9 cellular contexts compared by ENCODE assay signal in genomic region chr16:73015612-73016487, GRCh38. TPM values are rescaled to one million over a fixed set of nuclear protein-coding genes. Genes with fewer than 3 reads are reported as not detected.
DNase-seq lines count a peak whose midpoint lies in the region; ATAC-seq and TF ChIP-seq lines count a peak whose summit lies in the region.
"Had no signal": no experiment of that assay in that cellular context is flagged by ENCODE, and none has a peak within 500 bp of the region (broad histone marks: within the 10 kb centered on the region; RNA-seq: fewer than 3 reads in every experiment).

No MANE protein-coding gene starts in this region.

- peak; percentile 23 for TF ChIP-seq RAD21 in HCT116 (IDR thresholded peaks at IDR 0.05; ENCODE audit: low read depth)

- TF ChIP-seq POLR2A in HCT116 (IDR thresholded peaks at IDR 0.05; ENCODE audit: borderline replicate concordance, extremely low read depth, insufficient read depth, insufficient read length) (no peak), esophagus squamous epithelium (IDR thresholded peaks at IDR 0.05) (no peak), heart left ventricle (IDR thresholded peaks at IDR 0.05) (no peak)

- H3K79me2 ChIP-seq in HCT116 (ENCODE audit: insufficient read depth, low read length): peaks cover 18% of the 10 kb centered on the region

- RAD21 ChIA-PET in HCT116 (lab: Charles Lee; ENCODE audit: low non-redundant PET in 1 of 2, low total read pairs in 2 of 2, uncharacterized antibody in 2 of 2, unreplicated experiment in 2 of 2): no interaction called here

- H3K9me2 ChIP-seq in HCT116 (ENCODE audit: insufficient read depth): no peaks in the 10 kb centered on the region

- H3K9me3 ChIP-seq in HCT116 (ENCODE audit: control insufficient read depth in 1 of 2, insufficient read depth in 1 of 2, low read depth in 1 of 2, low read length in 2 of 2) (no peaks in the 10 kb centered on the region), left lung (no peaks in the 10 kb centered on the region), esophagus squamous epithelium (no peaks in the 10 kb centered on the region), heart left ventricle (no peaks in the 10 kb centered on the region)

- H3K4me3 ChIP-seq in HCT116 (replicated peaks in 1 of 2; ENCODE audit: low read depth in 1 of 2, low read length in 2 of 2): peak overlapping the region in 1 of 2 experiments; percentile 8; a peak in 1 of 4 replicates
- H3K4me3 ChIP-seq in LNCaP clone FGC (ENCODE audit: low read depth, low read length): no peak overlapping the region
- H3K4me3 ChIP-seq in left lung: no peak overlapping the region
- H3K4me3 ChIP-seq in esophagus squamous epithelium: no peak overlapping the region
- no peak overlapping the region for H3K4me3 ChIP-seq in heart left ventricle

- H3K27ac ChIP-seq in HCT116 (ENCODE audit: low read depth, low read length) (no peak overlapping the region), left lung (peak overlapping the region; percentile 16 to 26), esophagus squamous epithelium (no peak overlapping the region), caudate nucleus (ENCODE audit: low read depth, low read length) (no peak overlapping the region), heart left ventricle (peak overlapping the region in 1 of 12 donors; percentile 24)

- peak overlapping the region; percentile 50 for H3K4me2 ChIP-seq in HCT116 (ENCODE audit: low read length)

- CTCF ChIA-PET in HCT116 (lab: Charles Lee): interaction anchor here (1.0 kb wide), 1 partner anchor 161 kb away, joined by 3 read pairs; no protein-coding TSS in a partner anchor

- peak; percentile 66 for DNase-seq in HCT116 (ENCODE audit: low read depth, low spot score)
- DNase-seq in LNCaP clone FGC (ENCODE audit: low read depth): peak; percentile 96
- peak; percentile 73 to 87 for DNase-seq in left lung
- no peak for DNase-seq in esophagus squamous epithelium (lab: John Stamatoyannopoulos, UW)
- no peak for DNase-seq in hepatic stellate cell (ENCODE audit: low spot score)
- DNase-seq in caudate nucleus (lab: John Stamatoyannopoulos, UW): no peak
- no peak for DNase-seq in heart left ventricle
- DNase-seq: activated naive CD8-positive, alpha-beta T cell treated with anti-CD3 and anti-CD28 coated beads, Interleukin-2, amount 10 ng/mL, durations not matched to agents 7 days and 5 days had no signal

- H2AFZ ChIP-seq in HCT116 (ENCODE audit: low read depth, low read length, poor library complexity, severe bottlenecking): no peak overlapping the region

- peaks cover 9% of the 10 kb centered on the region; the same call in 1 of the 2 replicates for H4K20me1 ChIP-seq in HCT116 (ENCODE audit: insufficient read depth)

- H3K27me3 ChIP-seq in HCT116 (ENCODE audit: insufficient read depth, low read length) (no peaks in the 10 kb centered on the region), left lung (no peaks in the 10 kb centered on the region), esophagus squamous epithelium (no peaks in the 10 kb centered on the region), heart left ventricle (no peaks in the 10 kb centered on the region)

- peaks cover 48 to 65% of the 10 kb centered on the region in 2 experiments for H3K4me1 ChIP-seq in HCT116 (ENCODE audit: control insufficient read depth in 1 of 2, insufficient read depth in 2 of 2, low read length in 2 of 2)
- peaks cover 0 to 34% of the 10 kb centered on the region in 2 donors for H3K4me1 ChIP-seq in left lung
- H3K4me1 ChIP-seq in esophagus squamous epithelium: peaks cover 19 to 63% (median 37%) of the 10 kb centered on the region in 3 donors
- peaks cover 0 to 63% (median 26%) of the 10 kb centered on the region in 12 donors for H3K4me1 ChIP-seq in heart left ventricle

- intact Hi-C loops in HCT116 (cut with micrococcal nuclease): no loop called here
- intact Hi-C loops in left lung (cut with DNase I): no loop called here
- intact Hi-C loops in esophagus squamous epithelium (cut with DNase I): no loop called here
- intact Hi-C loops in heart left ventricle (cut with DNase I): no loop called here

- BruUV-seq in HCT116 (replicated peaks; lab: Mats Ljungman, UMichigan): no TSS peak

- POLR2A ChIA-PET in HCT116 (lab: Charles Lee): no interaction called here

- H3K9ac ChIP-seq in HCT116 (ENCODE audit: low read length): 0 out of 2 replicates have a peak overlapping the region, but pooled peaks have one; percentile 7

- TF ChIP-seq CTCF in HCT116 (IDR thresholded peaks at IDR 0.05 in 2 of 3, conservative IDR thresholded peaks at IDR 0.05 in 1 of 3; ENCODE audit: borderline replicate concordance in 1 of 3, insufficient read depth in 1 of 3, low read depth in 2 of 3, low read length in 2 of 3) (no peak), LNCaP clone FGC (IDR thresholded peaks at IDR 0.05; ENCODE audit: control insufficient read depth, extremely low read depth, insufficient read depth) (no peak), left lung (IDR thresholded peaks at IDR 0.05) (no peak), esophagus squamous epithelium (IDR thresholded peaks at IDR 0.05) (no peak), heart left ventricle (IDR thresholded peaks at IDR 0.05) (no peak)

- WGBS in esophagus squamous epithelium, 2 donors: 35 to 56% methylated on average over 8 to 11 of the region's 18 CpGs
- 90 to 93% (median 91%) methylated on average over 15 to 18 of the region's 18 CpGs for whole genome bisulfite sequencing in heart left ventricle, 4 donors

- H3K36me3 ChIP-seq in HCT116 (ENCODE audit: control insufficient read depth in 1 of 2, insufficient read depth in 2 of 2, low read length in 2 of 2) (no peaks in the 10 kb centered on the region), left lung (no peaks in the 10 kb centered on the region), esophagus squamous epithelium (no peaks in the 10 kb centered on the region), heart left ventricle (no peaks in the 10 kb centered on the region)

- peak; percentile 82 for ATAC-seq in GM18499 (IDR thresholded peaks at IDR 0.05; ENCODE audit: insufficient read depth, unreplicated experiment)
- peak; percentile 71 for ATAC-seq in HCT116
- ATAC-seq in left lung: peak; percentile 81
- ATAC-seq in heart left ventricle: no peak

TF ChIP-seq in HCT116, 20 proteins besides CTCF, POLR2A, EP300 and RAD21 (continues in another document):
- TF ChIP-seq CEBPB (IDR thresholded peaks at IDR 0.05; ENCODE audit: low read depth): peak; percentile 100
- peak; percentile 76 for TF ChIP-seq JUND (IDR thresholded peaks at IDR 0.05)
- no peak; the same call in 1 of the 2 replicates for TF ChIP-seq SRF (IDR thresholded peaks at IDR 0.05; ENCODE audit: low read depth)
- TF ChIP-seq FOSL1 (IDR thresholded peaks at IDR 0.05; ENCODE audit: low read depth): peak; percentile 55
- TF ChIP-seq POLR2AphosphoS5 (IDR thresholded peaks at IDR 0.05; ENCODE audit: low read depth, low read length): peak; percentile 78
- TF ChIP-seq EZH2 (IDR thresholded peaks at IDR 0.05): no peak
- no peak for TF ChIP-seq ZNF274 (IDR thresholded peaks at IDR 0.05; ENCODE audit: low read depth, low read length)
- TF ChIP-seq CBX3 (IDR thresholded peaks at IDR 0.05; ENCODE audit: low read depth): peak; percentile 96
- peak; percentile 47 for TF ChIP-seq YY1 (IDR thresholded peaks at IDR 0.05; ENCODE audit: extremely low read depth, insufficient replicate concordance, low read depth, low read length)
- peak; percentile 89 for TF ChIP-seq TCF7L2 (IDR thresholded peaks at IDR 0.05; ENCODE audit: borderline replicate concordance, extremely low read depth, insufficient read depth, insufficient read length)
- no peak for TF ChIP-seq REST (IDR thresholded peaks at IDR 0.05; ENCODE audit: low read depth)
- TF ChIP-seq SP1 (IDR thresholded peaks at IDR 0.05; ENCODE audit: low read depth): peak; percentile 86
- TF ChIP-seq ATF3 (IDR thresholded peaks at IDR 0.05): no peak; the same call in 1 of the 2 replicates
- TF ChIP-seq MAX (IDR thresholded peaks at IDR 0.05): peak; percentile 82
- no peak for TF ChIP-seq EZH2phosphoT487 (IDR thresholded peaks at IDR 0.05; ENCODE audit: borderline replicate concordance)

RNA-seq across cellular contexts. Expression of gene ZFHX3, which starts 32.1 kb away (rescaled TPM):
- total RNA-seq in HCT116 (2021; ENCODE audit: unreplicated experiment): 6.3 TPM
- 1.5 and 1.8 TPM in 2 replicates for polyA plus RNA-seq in HCT116 (2012)
- total RNA-seq in left lung: 10 to 100 TPM; 21.4 to 25.7 TPM
- 10 to 100 TPM in 1 of 4 donors, 1 to 10 TPM in 3; 3.5 to 12.8 (median 4.5) TPM for total RNA-seq in esophagus squamous epithelium
- 10 to 100 TPM in 6 of 9 donors, 1 to 10 TPM in 3; 7.8 to 21.6 (median 14.5) TPM for total RNA-seq in heart left ventricle
- polyA plus RNA-seq in heart left ventricle: 1 to 10 TPM; 3.8 to 4.0 TPM

Comparison
In these comparisons a context has a peak if more than half of its experiments do, and no peak if none do; other contexts are left out.
1. ATAC-seq: peak in GM18499 (single experiment), HCT116 (single experiment) and left lung (single experiment); none in heart left ventricle (0 of 4).
2. DNase-seq: peak in HCT116 (single experiment), LNCaP clone FGC (single experiment) and left lung (2 of 2); none in esophagus squamous epithelium (single experiment), hepatic stellate cell (single experiment), caudate nucleus (0 of 61) and heart left ventricle (0 of 5).
3. H3K27ac ChIP-seq: peak in left lung (2 of 2); none in HCT116 (single experiment), esophagus squamous epithelium (0 of 4) and caudate nucleus (single experiment).